ENCODE assay signal across 32 cellular contexts in the genomic region with DNA sequence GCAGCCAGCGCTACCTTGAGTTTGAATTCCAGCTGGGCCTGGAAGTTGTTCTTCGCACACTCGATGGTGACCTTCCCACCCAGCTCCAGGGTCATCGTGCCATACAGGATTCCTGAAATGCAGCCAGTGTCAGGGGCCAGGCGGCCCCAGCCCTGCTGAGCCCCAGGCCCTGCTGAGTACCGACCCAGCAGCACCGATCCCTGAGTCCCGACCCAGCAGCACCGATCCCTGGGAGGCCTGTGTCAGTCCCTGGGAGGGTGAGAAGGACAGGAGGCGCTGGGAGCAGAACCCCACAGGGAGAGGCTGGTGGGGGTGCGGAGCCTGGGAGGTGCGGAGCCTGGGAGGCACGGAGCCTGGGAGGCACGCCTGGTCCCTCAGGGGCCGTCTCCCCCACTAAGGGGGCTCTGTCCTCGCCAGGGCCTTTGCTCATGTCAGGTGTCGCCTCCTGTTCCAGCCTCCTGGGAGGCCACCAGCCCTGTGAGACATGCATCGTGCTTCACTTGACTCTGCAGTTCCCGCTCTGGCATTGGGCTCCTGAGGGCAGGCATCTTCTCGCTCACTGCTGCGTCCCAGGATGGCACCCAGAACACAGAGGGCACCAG. TPM values are rescaled to one million over a fixed set of nuclear protein-coding genes. Genes with fewer than 3 reads are reported as not detected.
A peak's percentile ranks its signal among the peaks of the same experiment; 100 is the strongest.
DNase-seq lines count a peak whose midpoint lies in the region; ATAC-seq, FAIRE-seq and TF ChIP-seq lines count a peak whose summit lies in the region.
"Had no signal": no experiment of that assay in that cellular context is flagged by ENCODE, and none has a peak within 500 bp of the region (broad histone marks: within the 10 kb centered on the region; RNA-seq: fewer than 3 reads in every experiment).

No MANE protein-coding gene starts in this region.

- no peak overlapping the region for H3K4ac ChIP-seq in H1 (replicated peaks; ENCODE audit: insufficient read length, low read depth, low read length)

- H3K9me3 ChIP-seq in H1 (ENCODE audit: insufficient read depth in 2 of 2, low read depth in 1 of 2, low read length in 1 of 2) (no peaks in the 10 kb centered on the region), osteoblast (ENCODE audit: low read depth, low read length) (no peaks in the 10 kb centered on the region), aorta (ENCODE audit: control insufficient read depth, low read length) (no peaks in the 10 kb centered on the region)
- H3K9me3 ChIP-seq: esophagus muscularis mucosa, MG63, ovary had no signal

- peak overlapping the region; percentile 39; the same call in 1 of the 2 replicates for H2BK12ac ChIP-seq in H1 (ENCODE audit: low read depth, low read length)

- intact Hi-C loops in aorta (cut with DNase I), result loop anchor here (5.0 to 10.0 kb wide), 3 partner anchors 57 to 560 kb away; a partner anchor contains a TSS

- no peaks in the 10 kb centered on the region for H3K23me2 ChIP-seq in H1 (ENCODE audit: low read depth, low read length)

- H3K9ac ChIP-seq in H1 (replicated peaks in 1 of 4; ENCODE audit: extremely low read depth in 1 of 4, low read depth in 3 of 4, low read length in 3 of 4), result no peak overlapping the region
- H3K9ac ChIP-seq: GM23248, KMS-11 had no signal

- H4K5ac ChIP-seq in H1 (ENCODE audit: insufficient read length, low read depth, low read length), result no peak overlapping the region

- H3K4me3 ChIP-seq in H1 (ENCODE audit: extremely low read depth in 1 of 4, insufficient read depth in 2 of 4, low read depth in 3 of 4, low read length in 4 of 4) (no peak overlapping the region), osteoblast (ENCODE audit: insufficient read depth, low read length) (no peak overlapping the region), aorta (ENCODE audit: low read length in 2 of 2) (no peak overlapping the region)
- H3K4me3 ChIP-seq: esophagus muscularis mucosa, GM23248, MG63, ovary, SK-N-MC, skin epidermis had no signal

- no peaks in the 10 kb centered on the region for H3K9me3 Mint-ChIP-seq in activated CD8-positive, alpha-beta memory T cell treated with anti-CD3 and anti-CD28 coated beads, Interleukin-2, amount 10 ng/mL, durations not matched to agents 7 days and 5 days (ENCODE audit: low read depth)
- H3K9me3 Mint-ChIP-seq: activated B cell treated with CpG ODN at 0.5 μM for 24 hours; activated naive CD8-positive, alpha-beta T cell treated with anti-CD3 and anti-CD28 coated beads, Interleukin-2, amount 50 U/mL, for 24 hours; CD14-positive monocyte; central memory CD8-positive, alpha-beta T cell had no signal

- H3K4me1 ChIP-seq in H1 (replicated peaks in 1 of 4; ENCODE audit: control insufficient read depth in 3 of 4, insufficient read depth in 4 of 4, low read length in 3 of 4) (peaks cover 0 to 20% (median 6%) of the 10 kb centered on the region in 4 experiments; a peak in 5 of 7 replicates), osteoblast (ENCODE audit: insufficient read depth, low read length) (peaks cover 13% of the 10 kb centered on the region), aorta (ENCODE audit: control insufficient read depth in 1 of 2, insufficient read depth in 2 of 2, low read length in 2 of 2) (no peaks in the 10 kb centered on the region)

- no peak overlapping the region for H4K91ac ChIP-seq in H1 (replicated peaks; ENCODE audit: insufficient read length, low read length)

- H3K27ac ChIP-seq in H1 (ENCODE audit: low read depth, low read length) (no peak overlapping the region), osteoblast (ENCODE audit: low read depth, low read length) (no peak overlapping the region), aorta (ENCODE audit: low read depth in 1 of 2, low read length in 2 of 2) (no peak overlapping the region)
- H3K27ac ChIP-seq: foreskin keratinocyte, KMS-11, ovary, SK-N-MC had no signal

- no peak for TF ChIP-seq RAD21 in H1 (IDR thresholded peaks at IDR 0.05 in 1 of 2, conservative IDR thresholded peaks at IDR 0.05 in 1 of 2; ENCODE audit: low read depth in 2 of 2, low read length in 2 of 2)

- no peak overlapping the region for H4K8ac ChIP-seq in H1 (ENCODE audit: extremely low read depth, insufficient read depth, low read length)

- H2AK5ac ChIP-seq in H1 (ENCODE audit: low read depth, low read length), result no peak overlapping the region

- H3K4me3 Mint-ChIP-seq in activated CD8-positive, alpha-beta memory T cell treated with anti-CD3 and anti-CD28 coated beads, Interleukin-2, amount 10 ng/mL, durations not matched to agents 7 days and 5 days, result no peak overlapping the region
- H3K4me3 Mint-ChIP-seq: activated B cell treated with CpG ODN at 0.5 μM for 24 hours; activated naive CD8-positive, alpha-beta T cell treated with anti-CD3 and anti-CD28 coated beads, Interleukin-2, amount 50 U/mL, for 24 hours; CD14-positive monocyte; central memory CD8-positive, alpha-beta T cell; nephron progenitor cell had no signal

- H3K4me1 Mint-ChIP-seq in activated CD8-positive, alpha-beta memory T cell treated with anti-CD3 and anti-CD28 coated beads, Interleukin-2, amount 10 ng/mL, durations not matched to agents 7 days and 5 days, result peaks cover 16% of the 10 kb centered on the region

- H3K36me3 Mint-ChIP-seq in activated CD8-positive, alpha-beta memory T cell treated with anti-CD3 and anti-CD28 coated beads, Interleukin-2, amount 10 ng/mL, durations not matched to agents 7 days and 5 days, result no peaks in the 10 kb centered on the region

- no peak for ATAC-seq in activated CD8-positive, alpha-beta memory T cell treated with anti-CD3 and anti-CD28 coated beads, Interleukin-2, amount 10 ng/mL, durations not matched to agents 7 days and 5 days
- peak; percentile 1 for ATAC-seq in aorta (ENCODE audit: low FRiP score)
- ATAC-seq in HG02588 (IDR thresholded peaks at IDR 0.05; ENCODE audit: unreplicated experiment), result no peak
- ATAC-seq: activated naive CD8-positive, alpha-beta T cell treated with anti-CD3 and anti-CD28 coated beads, Interleukin-2, amount 50 U/mL, for 24 hours; foreskin keratinocyte; stimulated activated naive CD8-positive, alpha-beta T cell treated with anti-CD3 and anti-CD28 coated beads, Interleukin-15, Interleukin-2, amounts not matched to agents 100 U/mL and 50 U/mL, for 24 hours had no signal

- DNase-seq in activated CD8-positive, alpha-beta memory T cell treated with anti-CD3 and anti-CD28 coated beads, Interleukin-2, amount 50 U/mL, for 48 hours, result peak; percentile 35
- DNase-seq in activated CD8-positive, alpha-beta memory T cell treated with anti-CD3 and anti-CD28 coated beads, Interleukin-2, amount 10 ng/mL, durations not matched to agents 7 days and 5 days, result no peak
- DNase-seq in H1 (ENCODE audit: low read depth in 1 of 2, low spot score in 2 of 2), result peak in 1 of 2 experiments; percentile 38
- DNase-seq in osteoblast (ENCODE audit: insufficient read length, low spot score, missing footprints), result peak; percentile 80
- no peak for DNase-seq in aorta
- DNase-seq in NK-92 (lab: John Stamatoyannopoulos, UW; ENCODE audit: unreplicated experiment), result no peak
- DNase-seq in CD1c-positive myeloid dendritic cell (ENCODE audit: extremely low spot score), result no peak
- DNase-seq: 8988T; activated B cell treated with CpG ODN at 0.5 μM for 24 hours; activated CD4-positive, alpha-beta T cell treated with anti-CD3 and anti-CD28 coated beads, Interleukin-2, amount 50 U/mL, for 1 hour; activated naive CD4-positive, alpha-beta T cell; activated naive CD8-positive, alpha-beta T cell treated with anti-CD3 and anti-CD28 coated beads, Interleukin-2, amount 50 U/mL, for 24 hours; DMS79; foreskin keratinocyte; GDM1; GM23248; MG63; NCI-H1105; NCI-H2029; NCI-H510A treated with DMSO at 0.1 percent for 48 hours; nephron progenitor cell; ovary; RPMI8226; stimulated activated naive CD8-positive, alpha-beta T cell treated with anti-CD3 and anti-CD28 coated beads, Interleukin-15, Interleukin-2, amounts not matched to agents 100 U/mL and 50 U/mL, for 24 hours; T-helper 1 cell had no signal

- TF ChIP-seq POLR2A in H1 (IDR thresholded peaks at IDR 0.05; ENCODE audit: control extremely low read depth in 1 of 2, low read depth in 2 of 2, low read length in 2 of 2), result no peak

- H3K56ac ChIP-seq in H1 (replicated peaks; ENCODE audit: insufficient read length, low read depth, low read length), result no peak overlapping the region

- TF ChIP-seq CTCF in H1 (IDR thresholded peaks at IDR 0.05; ENCODE audit: control extremely low read depth in 1 of 3, insufficient read depth in 1 of 3, low read depth in 1 of 3, low read length in 3 of 3) (no peak), osteoblast (IDR thresholded peaks at IDR 0.05; ENCODE audit: extremely low read depth, low read depth, low read length) (no peak)

- H3K18ac ChIP-seq in H1 (ENCODE audit: extremely low read depth, low read length), result no peak overlapping the region

- peaks cover 0 to 2% of the 10 kb centered on the region in 2 experiments for H4K20me1 ChIP-seq in H1 (replicated peaks in 1 of 2; ENCODE audit: control insufficient read depth in 1 of 2, insufficient read depth in 2 of 2, low read length in 2 of 2)
- H4K20me1 ChIP-seq in osteoblast (ENCODE audit: insufficient read depth, low read length), result peaks cover 5% of the 10 kb centered on the region

- no peak overlapping the region for H2BK120ac ChIP-seq in H1 (replicated peaks; ENCODE audit: low read depth, low read length)

- H2BK15ac ChIP-seq in H1 (ENCODE audit: low read length), result no peak overlapping the region

- H3K36me3 ChIP-seq in H1 (ENCODE audit: control insufficient read depth in 2 of 4, insufficient read depth in 4 of 4, low read length in 3 of 4), result no peaks in the 10 kb centered on the region
- H3K36me3 ChIP-seq in osteoblast (ENCODE audit: insufficient read depth, low read length), result peaks cover 21% of the 10 kb centered on the region
- no peaks in the 10 kb centered on the region for H3K36me3 ChIP-seq in aorta (ENCODE audit: control insufficient read depth in 1 of 2, insufficient read depth in 2 of 2, low read length in 1 of 2)
- H3K36me3 ChIP-seq: MG63, ovary had no signal

- no peak overlapping the region for H3K27ac Mint-ChIP-seq in activated CD8-positive, alpha-beta memory T cell treated with anti-CD3 and anti-CD28 coated beads, Interleukin-2, amount 10 ng/mL, durations not matched to agents 7 days and 5 days
- H3K27ac Mint-ChIP-seq: activated B cell treated with CpG ODN at 0.5 μM for 24 hours; activated naive CD8-positive, alpha-beta T cell treated with anti-CD3 and anti-CD28 coated beads, Interleukin-2, amount 50 U/mL, for 24 hours; nephron progenitor cell had no signal

- FAIRE-seq in H1 (lab: Jason Lieb, UNC), result no peak

- no peak overlapping the region for H3K14ac ChIP-seq in H1 (ENCODE audit: insufficient read length)

- H3K79me1 ChIP-seq in H1 (ENCODE audit: low read depth, low read length), result no peaks in the 10 kb centered on the region

- H2BK20ac ChIP-seq in H1 (ENCODE audit: low read length), result no peak overlapping the region

- CTCF ChIA-PET in activated CD8-positive, alpha-beta memory T cell treated with anti-CD3 and anti-CD28 coated beads, Interleukin-2, amount 10 ng/mL, durations not matched to agents 7 days and 5 days (lab: Charles Lee), result interaction anchor here (1.6 to 1.7 kb wide), 2 partner anchors 119 to 561 kb away, joined by 4 to 7 read pairs; no protein-coding TSS in a partner anchor
- CTCF ChIA-PET in H1 (lab: Charles Lee; ENCODE audit: partially characterized antibody), result interaction anchor here (0.9 to 13.7 kb wide), 9 partner anchors 9 to 247 kb away, joined by 3 to 434 read pairs (median 3); no protein-coding TSS in a partner anchor

- H3K4me2 ChIP-seq in H1 (ENCODE audit: insufficient read depth in 1 of 2, low read depth in 2 of 2, low read length in 2 of 2), result no peak overlapping the region
- no peak overlapping the region for H3K4me2 ChIP-seq in osteoblast (ENCODE audit: insufficient read depth, low read length)
- H3K4me2 ChIP-seq: KMS-11 had no signal

- H3K27me3 ChIP-seq in H1 (replicated peaks in 1 of 4; ENCODE audit: control insufficient read depth in 3 of 4, extremely low read depth in 1 of 4, insufficient read depth in 3 of 4, low read length in 3 of 4), result no peaks in the 10 kb centered on the region
- no peaks in the 10 kb centered on the region for H3K27me3 ChIP-seq in osteoblast (ENCODE audit: insufficient read depth, low read length)
- no peaks in the 10 kb centered on the region for H3K27me3 ChIP-seq in aorta (ENCODE audit: control insufficient read depth in 1 of 2, insufficient read depth in 2 of 2, low read length in 1 of 2)
- H3K27me3 ChIP-seq: esophagus muscularis mucosa, foreskin keratinocyte, MG63, ovary had no signal

- POLR2A ChIA-PET in H1 (lab: Charles Lee; ENCODE audit: partially characterized antibody), result interaction anchor here (1.3 to 1.4 kb wide), 2 partner anchors 57 to 60 kb away, joined by 3 read pairs; no protein-coding TSS in a partner anchor

- H2BK5ac ChIP-seq in H1 (ENCODE audit: low read depth, low read length), result no peak overlapping the region

- no peak overlapping the region for H3K23ac ChIP-seq in H1 (ENCODE audit: insufficient read length)

- H3K79me2 ChIP-seq in H1 (ENCODE audit: control insufficient read depth in 1 of 2, insufficient read depth in 2 of 2, low read length in 2 of 2) (no peaks in the 10 kb centered on the region), osteoblast (ENCODE audit: insufficient read depth, low read length) (no peaks in the 10 kb centered on the region)

- H2AFZ ChIP-seq in H1 (ENCODE audit: low read length), result no peak overlapping the region
- H2AFZ ChIP-seq in osteoblast (ENCODE audit: low read length), result no peak overlapping the region
- H2AFZ ChIP-seq: GM23248 had no signal

- peaks cover 7% of the 10 kb centered on the region for H3K27me3 Mint-ChIP-seq in activated CD8-positive, alpha-beta memory T cell treated with anti-CD3 and anti-CD28 coated beads, Interleukin-2, amount 10 ng/mL, durations not matched to agents 7 days and 5 days
- H3K27me3 Mint-ChIP-seq: activated naive CD8-positive, alpha-beta T cell treated with anti-CD3 and anti-CD28 coated beads, Interleukin-2, amount 50 U/mL, for 24 hours; central memory CD8-positive, alpha-beta T cell had no signal

- WGBS in H1 (ENCODE audit: extremely low coverage in 1 of 2, insufficient coverage in 1 of 2, insufficient read length in 1 of 2, insufficient replicate concordance in 2 of 2, low coverage in 1 of 2, low lambda C conversion rate in 2 of 2, missing lambda C conversion rate in 1 of 2), 2 experiments, result 87% methylated on average over 19 of the region's 21 CpGs; no CpG with 5 or more reads in 1 of the 2 experiments
- WGBS in aorta, 2 donors, result 87 to 89% methylated on average over 21 of the region's 21 CpGs

- TF ChIP-seq EP300 in H1 (IDR thresholded peaks at IDR 0.05; ENCODE audit: borderline replicate concordance in 1 of 2, low read depth in 2 of 2, low read length in 2 of 2), result no peak

RNA-seq across cellular contexts. Expression of a gene that starts 37.1 kb away (rescaled TPM):
- total RNA-seq in activated CD8-positive, alpha-beta memory T cell treated with anti-CD3 and anti-CD28 coated beads, Interleukin-2, amount 10 ng/mL, durations not matched to agents 7 days and 5 days, result 100 to 1,000 TPM; 109 to 119 TPM
- 89.4 and 100 TPM in 2 replicates for total RNA-seq in H1 (2021; fragmentation: NEBNext Ultra II Directional; extraction: Animal tissue kit (Norgen Biotek cat#: 25700))
- 44.1 and 52.2 TPM in 2 replicates for polyA plus RNA-seq in H1 (2011; rRNA removed)
- 80.1 TPM for polyA plus RNA-seq in H1 (2011; cell fraction: cytosol; rRNA removed)
- 153 TPM for polyA plus RNA-seq in H1 (2011; cell fraction: nucleus; rRNA removed)
- 66.9 to 85.6 TPM (median 81.2 TPM) in 4 replicates for polyA plus RNA-seq in H1 (2012, experiment 1 of 2)
- polyA plus RNA-seq in H1 (2012, experiment 2 of 2), result 40.9 TPM
- 50.9 TPM for polyA plus RNA-seq in H1 (2013, experiment 1 of 2)
- polyA plus RNA-seq in H1 (2013, experiment 2 of 2), result 47.6 TPM
- 61.8 and 68.1 TPM in 2 replicates for polyA minus RNA-seq in H1 (2011; rRNA and poly(A)+ RNA removed)
- polyA minus RNA-seq in H1 (2011; cell fraction: cytosol; rRNA and poly(A)+ RNA removed), result 33.2 TPM
- 83.4 TPM for polyA minus RNA-seq in H1 (2011; cell fraction: nucleus; rRNA and poly(A)+ RNA removed)
- total RNA-seq in osteoblast, result 99.3 and 106 TPM in 2 replicates
- 10 to 100 TPM; 37.7 to 38.9 TPM for total RNA-seq in aorta
- polyA plus RNA-seq in aorta, result 10 to 100 TPM; 18.8 to 41.4 TPM

Comparison
In these comparisons a context has a peak if more than half of its experiments do, and no peak if none do; other contexts are left out.
1. DNase-seq: peak in activated CD8-positive, alpha-beta memory T cell treated with anti-CD3 and anti-CD28 coated beads, Interleukin-2, amount 50 U/mL, for 48 hours (single experiment) and osteoblast (single experiment); none in activated CD8-positive, alpha-beta memory T cell treated with anti-CD3 and anti-CD28 coated beads, Interleukin-2, amount 10 ng/mL, durations not matched to agents 7 days and 5 days (single experiment), aorta (0 of 2), NK-92 (single experiment) and CD1c-positive myeloid dendritic cell (single experiment).